8 cellular contexts compared by ENCODE assay signal in the genomic region with DNA sequence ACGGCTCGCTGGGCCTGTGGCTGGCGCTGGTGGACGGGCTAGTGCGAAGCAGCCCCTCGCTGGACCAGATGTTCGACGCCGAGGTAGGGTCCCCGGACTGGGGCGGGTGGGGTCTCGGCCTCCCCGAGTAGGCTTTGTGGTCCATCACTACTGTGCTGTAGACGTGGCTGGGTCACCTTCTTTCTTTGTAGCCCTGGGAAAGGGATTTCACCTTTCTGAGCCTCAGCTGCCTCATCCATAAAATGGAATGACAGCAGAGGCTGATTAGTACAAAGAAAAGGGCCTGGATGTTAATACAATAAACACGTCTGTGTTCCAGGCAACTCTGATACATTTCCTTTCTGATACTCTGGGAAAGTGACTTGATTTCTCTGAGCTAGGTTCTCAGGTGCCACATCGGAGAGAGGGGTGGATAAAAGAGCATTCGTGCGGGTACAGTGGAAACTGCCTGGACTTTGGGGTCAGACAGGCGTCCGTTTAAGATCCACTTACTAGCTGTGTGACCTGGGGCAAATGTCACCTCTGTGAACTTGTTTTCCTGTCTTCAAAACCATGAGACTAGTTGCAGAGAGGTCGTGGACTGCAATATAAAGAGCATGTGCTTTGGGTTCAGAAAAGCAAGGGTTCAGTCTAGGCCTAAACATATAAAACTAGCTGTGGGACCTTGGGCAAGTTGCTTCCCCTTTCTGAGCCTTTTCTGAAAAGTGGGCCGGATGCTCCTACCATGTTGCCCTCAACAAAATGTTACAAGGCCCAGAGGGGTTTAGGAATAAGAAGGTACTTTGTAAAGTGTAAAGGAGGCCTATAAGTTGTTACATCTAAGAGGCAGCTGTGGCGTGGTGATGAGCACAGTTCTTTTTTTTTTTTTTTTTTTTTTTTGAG. TPM values are rescaled to one million over a fixed set of nuclear protein-coding genes. Genes with fewer than 3 reads are reported as not detected.
A peak's percentile ranks its signal among the peaks of the same experiment; 100 is the strongest.
DNase-seq lines count a peak whose midpoint lies in the region; ATAC-seq, FAIRE-seq and TF ChIP-seq lines count a peak whose summit lies in the region.

No MANE protein-coding gene starts in this region.

- TF ChIP-seq RAD21 in K562 (CRISPR knock-in tag; conservative IDR thresholded peaks at IDR 0.05 in 1 of 2, IDR thresholded peaks at IDR 0.05 in 1 of 2): no peak

- peak overlapping the region; percentile 81 for H3K4me3 ChIP-seq in K562
- peak overlapping the region; percentile 71 for H3K4me3 ChIP-seq in mesodermal cell (ENCODE audit: extremely low read depth, insufficient read depth, low read length, poor library complexity, severe bottlenecking)

- in situ Hi-C loops in K562 (cut with MboI): no loop called here

- H3K9ac ChIP-seq in K562 (ENCODE audit: insufficient read depth in 1 of 2, low read depth in 2 of 2, low read length in 2 of 2): peak overlapping the region; percentile 96 to 98

- ATAC-seq in HG03457 (IDR thresholded peaks at IDR 0.05; ENCODE audit: unreplicated experiment): peak; percentile 1
- ATAC-seq in K562: no peak
- ATAC-seq in GM21367 (IDR thresholded peaks at IDR 0.05; ENCODE audit: unreplicated experiment): no peak

- FAIRE-seq in K562 (lab: Jason Lieb, UNC): peak; percentile 76

- H3K27ac ChIP-seq in 22Rv1 (peak overlapping the region; percentile 87), K562 (ENCODE audit: extremely low read depth, low read depth, low read length) (peak overlapping the region; percentile 98; the same call in 2 of the 3 replicates), mesodermal cell (ENCODE audit: low read depth, low read length, severe bottlenecking) (peak overlapping the region; percentile 95)

- H3K4me2 ChIP-seq in K562 (ENCODE audit: insufficient read depth, low read length): peak overlapping the region; percentile 98

- TF ChIP-seq CTCF in 22Rv1 (IDR thresholded peaks at IDR 0.05) (no peak), K562 (IDR thresholded peaks at IDR 0.05 in 2 of 3, conservative IDR thresholded peaks at IDR 0.05 in 1 of 3; ENCODE audit: insufficient read depth in 2 of 3, low read depth in 1 of 3, low read length in 3 of 3) (no peak)

- peaks cover 11 to 15% of the 10 kb centered on the region in 2 experiments for H3K4me1 ChIP-seq in K562 (replicated peaks in 1 of 2; ENCODE audit: control insufficient read depth in 2 of 2, insufficient read depth in 2 of 2, low read length in 2 of 2)
- H3K4me1 ChIP-seq in mesodermal cell (ENCODE audit: control insufficient read depth, insufficient read depth, low read length, poor library complexity, severe bottlenecking): peaks cover 24% of the 10 kb centered on the region

- WGBS in K562 (ENCODE audit: insufficient coverage, low coverage, missing lambda C conversion rate): 10% methylated on average over 23 of the region's 23 CpGs
- WGBS in mesodermal cell (ENCODE audit: insufficient coverage in 2 of 2), 2 experiments: 30 to 34% methylated on average over 16 to 18 of the region's 23 CpGs

- intact Hi-C loops in K562 (cut with micrococcal nuclease): loop anchor here (2.0 to 10.0 kb wide), 3 partner anchors 41 to 611 kb away; a partner anchor contains a TSS

- POLR2A ChIA-PET in K562 (lab: Yijun Ruan, JAX): interaction anchor here (0.6 to 2.5 kb wide), 14 partner anchors 9 to 407 kb away, joined by 3 to 38 read pairs (median 3); a partner anchor contains a TSS

- H3K9me3 ChIP-seq in K562 (replicated peaks; ENCODE audit: control insufficient read depth, insufficient read depth, low read depth, low read length): no peaks in the 10 kb centered on the region
- H3K9me3 ChIP-seq in mesodermal cell (ENCODE audit: control insufficient read depth, low read length): no peaks in the 10 kb centered on the region

- H3K9me1 ChIP-seq in K562 (ENCODE audit: control insufficient read depth, insufficient read depth, low read length): no peaks in the 10 kb centered on the region

- TSS peak; percentile 36 for BruUV-seq in K562 (replicated peaks; lab: Mats Ljungman, UMichigan)

- no peak for DNase-seq in K562 (ENCODE audit: extremely low read depth in 1 of 4, low spot score in 3 of 4)
- DNase-seq in NCI-H1930 (lab: John Stamatoyannopoulos, UW): no peak
- DNase-seq in activated CD4-positive, alpha-beta T cell treated with anti-CD3 and anti-CD28 coated beads for 48 hours: no peak
- no peak for DNase-seq in cerebellar nuclear complex (lab: John Stamatoyannopoulos, UW)

- peaks cover 20% of the 10 kb centered on the region for H3K79me2 ChIP-seq in K562 (ENCODE audit: control insufficient read depth, insufficient read depth, low read length)

- no peaks in the 10 kb centered on the region for H3K27me3 ChIP-seq in K562 (ENCODE audit: control insufficient read depth in 2 of 2, insufficient read depth in 2 of 2, low read length in 2 of 2)

- H3K36me3 ChIP-seq in K562 (ENCODE audit: control insufficient read depth, insufficient read depth, low read length): peaks cover 39% of the 10 kb centered on the region
- H3K36me3 ChIP-seq in mesodermal cell (ENCODE audit: control insufficient read depth, insufficient read depth, low read length): peaks cover 40% of the 10 kb centered on the region

- H4K20me1 ChIP-seq in K562 (replicated peaks; ENCODE audit: control insufficient read depth, insufficient read depth, low read length): no peaks in the 10 kb centered on the region

- TF ChIP-seq POLR2A in K562 (conservative IDR thresholded peaks at IDR 0.05): no peak

- peak overlapping the region; percentile 100 for H2AFZ ChIP-seq in K562 (ENCODE audit: low read depth, low read length)

- TF ChIP-seq EP300 in K562 (IDR thresholded peaks at IDR 0.05; ENCODE audit: low read length): no peak

- CTCF ChIA-PET in K562 (lab: Yijun Ruan, JAX; ENCODE audit: low intra/inter-chr PET ratio): interaction anchor here (0.9 to 2.3 kb wide), 2 partner anchors 73 to 407 kb away, joined by 3 to 12 read pairs; no protein-coding TSS in a partner anchor

RNA-seq across cellular contexts. Expression of a gene that starts 0.9 kb away (rescaled TPM):
- 34.4 and 53.1 TPM in 2 replicates for total RNA-seq in K562 (2011; cell fraction: chromatin; rRNA removed; ENCODE audit: low replicate concordance)
- total RNA-seq in K562 (2011; cell fraction: nucleolus; rRNA removed): 52.6 and 58.5 TPM in 2 replicates
- total RNA-seq in K562 (2011; cell fraction: nucleoplasm; rRNA removed): 50.7 and 61.6 TPM in 2 replicates
- total RNA-seq in K562 (2014; rRNA removed) (11.1 and 17.5 TPM in 2 replicates), K562 (2014; rRNA removed; fragmentation: Illumina TruSeq; extraction: Trizol) (14.3 and 15.3 TPM in 2 replicates), K562 (2015; rRNA removed; fragmentation: Illumina TruSeq; extraction: Trizol) (16.4 and 17.5 TPM in 2 replicates), K562 (2021) (20.4 and 23.9 TPM in 2 replicates)
- polyA plus RNA-seq in K562 (2011; rRNA removed) (18.2 and 20.2 TPM in 2 replicates), K562 (2014; fragmentation: Illumina TruSeq; extraction: Trizol) (14.6 and 15.7 TPM in 2 replicates), K562 (2014; fragmentation: Nextera tagmentation; extraction: Ambion mirVana) (10 to 100 TPM; 16.4 to 25.2 TPM), K562 (2014; rRNA removed) (20.4 and 23.1 TPM in 2 replicates)
- 35.0 and 82.1 TPM in 2 replicates for polyA plus RNA-seq in K562 (2011; cell fraction: cytosol; rRNA removed)
- polyA plus RNA-seq in K562 (2011; cell fraction: nucleus; rRNA removed): 19.4 and 23.5 TPM in 2 replicates
- polyA plus RNA-seq in K562 (2012): 13.0 and 20.4 TPM in 2 replicates
- polyA minus RNA-seq in K562 (2011; rRNA and poly(A)+ RNA removed): 23.2 and 26.3 TPM in 2 replicates
- 15.1 and 22.5 TPM in 2 replicates for polyA minus RNA-seq in K562 (2011; cell fraction: cytosol; rRNA and poly(A)+ RNA removed)
- polyA minus RNA-seq in K562 (2011; cell fraction: nucleus; rRNA and poly(A)+ RNA removed): 19.5 and 28.4 TPM in 2 replicates
- polyA plus RNA-seq in mesodermal cell (2013, experiment 1 of 2): 14.7 TPM
- 12.0 TPM for polyA plus RNA-seq in mesodermal cell (2013, experiment 2 of 2)

RNA-seq across cellular contexts. Expression of a gene that starts 14.3 kb away (rescaled TPM):
- not detected in 2 replicates for total RNA-seq in K562 (2011; cell fraction: chromatin; rRNA removed; ENCODE audit: low replicate concordance)
- 0.39 and 0.50 TPM in 2 replicates for total RNA-seq in K562 (2011; cell fraction: nucleolus; rRNA removed)
- 0.44 TPM in 1 of 2 replicates, not detected in the other for total RNA-seq in K562 (2011; cell fraction: nucleoplasm; rRNA removed)
- total RNA-seq in K562 (2014; rRNA removed) (0.05 TPM in 1 of 2 replicates, not detected in the other), K562 (2014; rRNA removed; fragmentation: Illumina TruSeq; extraction: Trizol) (0.04 and 0.22 TPM in 2 replicates), K562 (2015; rRNA removed; fragmentation: Illumina TruSeq; extraction: Trizol) (not detected in 2 replicates), K562 (2021) (0.20 TPM in 1 of 2 replicates, not detected in the other)
- polyA plus RNA-seq in K562 (2011; rRNA removed) (not detected in 2 replicates), K562 (2014; fragmentation: Illumina TruSeq; extraction: Trizol) (0.04 TPM in 1 of 2 replicates, not detected in the other), K562 (2014; fragmentation: Nextera tagmentation; extraction: Ambion mirVana) (not detected), K562 (2014; rRNA removed) (not detected in 2 replicates)
- polyA plus RNA-seq in K562 (2011; cell fraction: cytosol; rRNA removed): 0.03 TPM in 1 of 2 replicates, not detected in the other
- polyA plus RNA-seq in K562 (2011; cell fraction: nucleus; rRNA removed): 0.04 and 0.11 TPM in 2 replicates
- 0.22 and 0.31 TPM in 2 replicates for polyA plus RNA-seq in K562 (2012)
- 0.06 TPM in 1 of 2 replicates, not detected in the other for polyA minus RNA-seq in K562 (2011; rRNA and poly(A)+ RNA removed)
- not detected in 2 replicates for polyA minus RNA-seq in K562 (2011; cell fraction: cytosol; rRNA and poly(A)+ RNA removed)
- 0.11 and 0.67 TPM in 2 replicates for polyA minus RNA-seq in K562 (2011; cell fraction: nucleus; rRNA and poly(A)+ RNA removed)
- polyA plus RNA-seq in mesodermal cell (2013, experiment 1 of 2): not detected
- not detected for polyA plus RNA-seq in mesodermal cell (2013, experiment 2 of 2)

RNA-seq across cellular contexts. Expression of a gene that starts 15.6 kb away (rescaled TPM):
- 3.6 and 8.4 TPM in 2 replicates for total RNA-seq in K562 (2011; cell fraction: chromatin; rRNA removed; ENCODE audit: low replicate concordance)
- 8.3 and 10.0 TPM in 2 replicates for total RNA-seq in K562 (2011; cell fraction: nucleolus; rRNA removed)
- 9.6 and 14.5 TPM in 2 replicates for total RNA-seq in K562 (2011; cell fraction: nucleoplasm; rRNA removed)
- total RNA-seq in K562 (2014; rRNA removed) (6.0 and 6.9 TPM in 2 replicates), K562 (2014; rRNA removed; fragmentation: Illumina TruSeq; extraction: Trizol) (6.3 and 7.5 TPM in 2 replicates), K562 (2015; rRNA removed; fragmentation: Illumina TruSeq; extraction: Trizol) (8.9 and 9.7 TPM in 2 replicates), K562 (2021) (8.7 and 10.7 TPM in 2 replicates)
- polyA plus RNA-seq in K562 (2011; rRNA removed) (4.7 and 5.3 TPM in 2 replicates), K562 (2014; fragmentation: Illumina TruSeq; extraction: Trizol) (7.8 and 8.4 TPM in 2 replicates), K562 (2014; fragmentation: Nextera tagmentation; extraction: Ambion mirVana) (1 to 10 TPM; 2.1 to 4.2 TPM), K562 (2014; rRNA removed) (6.4 and 6.7 TPM in 2 replicates)
- 3.7 and 4.4 TPM in 2 replicates for polyA plus RNA-seq in K562 (2011; cell fraction: cytosol; rRNA removed)
- polyA plus RNA-seq in K562 (2011; cell fraction: nucleus; rRNA removed): 2.4 and 3.4 TPM in 2 replicates
- 9.2 and 11.6 TPM in 2 replicates for polyA plus RNA-seq in K562 (2012)
- polyA minus RNA-seq in K562 (2011; rRNA and poly(A)+ RNA removed): 9.0 and 9.1 TPM in 2 replicates
- 6.7 and 7.5 TPM in 2 replicates for polyA minus RNA-seq in K562 (2011; cell fraction: cytosol; rRNA and poly(A)+ RNA removed)
- polyA minus RNA-seq in K562 (2011; cell fraction: nucleus; rRNA and poly(A)+ RNA removed): 1.2 and 1.7 TPM in 2 replicates
- 119 TPM for polyA plus RNA-seq in mesodermal cell (2013, experiment 1 of 2)
- polyA plus RNA-seq in mesodermal cell (2013, experiment 2 of 2): 125 TPM

RNA-seq across cellular contexts. Expression of a gene that starts 44.2 kb away (rescaled TPM):
- total RNA-seq in K562 (2011; cell fraction: chromatin; rRNA removed; ENCODE audit: low replicate concordance): 7.3 and 11.0 TPM in 2 replicates
- total RNA-seq in K562 (2011; cell fraction: nucleolus; rRNA removed): 11.7 and 13.3 TPM in 2 replicates
- total RNA-seq in K562 (2011; cell fraction: nucleoplasm; rRNA removed): 9.9 and 11.7 TPM in 2 replicates
- total RNA-seq in K562 (2014; rRNA removed) (12.8 and 17.7 TPM in 2 replicates), K562 (2014; rRNA removed; fragmentation: Illumina TruSeq; extraction: Trizol) (31.6 and 33.8 TPM in 2 replicates), K562 (2015; rRNA removed; fragmentation: Illumina TruSeq; extraction: Trizol) (32.4 and 35.8 TPM in 2 replicates), K562 (2021) (36.9 and 43.4 TPM in 2 replicates)
- polyA plus RNA-seq in K562 (2011; rRNA removed) (51.6 and 64.0 TPM in 2 replicates), K562 (2014; fragmentation: Illumina TruSeq; extraction: Trizol) (49.7 and 53.9 TPM in 2 replicates), K562 (2014; fragmentation: Nextera tagmentation; extraction: Ambion mirVana) (10 to 100 TPM; 15.2 to 20.3 TPM), K562 (2014; rRNA removed) (62.3 and 62.5 TPM in 2 replicates)
- polyA plus RNA-seq in K562 (2011; cell fraction: cytosol; rRNA removed): 71.4 and 85.4 TPM in 2 replicates
- 36.6 and 45.8 TPM in 2 replicates for polyA plus RNA-seq in K562 (2011; cell fraction: nucleus; rRNA removed)
- polyA plus RNA-seq in K562 (2012): 37.1 and 77.0 TPM in 2 replicates
- polyA minus RNA-seq in K562 (2011; rRNA and poly(A)+ RNA removed): 22.7 and 35.5 TPM in 2 replicates
- 13.6 and 15.1 TPM in 2 replicates for polyA minus RNA-seq in K562 (2011; cell fraction: cytosol; rRNA and poly(A)+ RNA removed)
- 10.0 and 11.1 TPM in 2 replicates for polyA minus RNA-seq in K562 (2011; cell fraction: nucleus; rRNA and poly(A)+ RNA removed)
- polyA plus RNA-seq in mesodermal cell (2013, experiment 1 of 2): 15.0 TPM
- 12.0 TPM for polyA plus RNA-seq in mesodermal cell (2013, experiment 2 of 2)

RNA-seq across cellular contexts. Expression of a gene that starts 52.1 kb away (rescaled TPM):
- total RNA-seq in K562 (2011; cell fraction: chromatin; rRNA removed; ENCODE audit: low replicate concordance): 79.7 and 138 TPM in 2 replicates
- 114 and 122 TPM in 2 replicates for total RNA-seq in K562 (2011; cell fraction: nucleolus; rRNA removed)
- 128 and 181 TPM in 2 replicates for total RNA-seq in K562 (2011; cell fraction: nucleoplasm; rRNA removed)
- total RNA-seq in K562 (2014; rRNA removed) (46.9 and 75.3 TPM in 2 replicates), K562 (2014; rRNA removed; fragmentation: Illumina TruSeq; extraction: Trizol) (27.3 and 31.5 TPM in 2 replicates), K562 (2015; rRNA removed; fragmentation: Illumina TruSeq; extraction: Trizol) (49.2 and 53.0 TPM in 2 replicates), K562 (2021) (75.1 and 79.9 TPM in 2 replicates)
- polyA plus RNA-seq in K562 (2011; rRNA removed) (14.6 and 42.1 TPM in 2 replicates), K562 (2014; fragmentation: Illumina TruSeq; extraction: Trizol) (105 and 108 TPM in 2 replicates), K562 (2014; fragmentation: Nextera tagmentation; extraction: Ambion mirVana) (10 to 100 TPM; 33.7 to 68.4 TPM), K562 (2014; rRNA removed) (30.9 and 35.4 TPM in 2 replicates)
- polyA plus RNA-seq in K562 (2011; cell fraction: cytosol; rRNA removed): 37.1 and 63.7 TPM in 2 replicates
- 67.5 and 112 TPM in 2 replicates for polyA plus RNA-seq in K562 (2011; cell fraction: nucleus; rRNA removed)
- 68.0 and 94.6 TPM in 2 replicates for polyA plus RNA-seq in K562 (2012)
- 19.1 and 23.9 TPM in 2 replicates for polyA minus RNA-seq in K562 (2011; rRNA and poly(A)+ RNA removed)
- 36.1 and 43.0 TPM in 2 replicates for polyA minus RNA-seq in K562 (2011; cell fraction: cytosol; rRNA and poly(A)+ RNA removed)
- 31.5 and 46.7 TPM in 2 replicates for polyA minus RNA-seq in K562 (2011; cell fraction: nucleus; rRNA and poly(A)+ RNA removed)
- 109 TPM for polyA plus RNA-seq in mesodermal cell (2013, experiment 1 of 2)
- 93.0 TPM for polyA plus RNA-seq in mesodermal cell (2013, experiment 2 of 2)
